In the genomic region with DNA sequence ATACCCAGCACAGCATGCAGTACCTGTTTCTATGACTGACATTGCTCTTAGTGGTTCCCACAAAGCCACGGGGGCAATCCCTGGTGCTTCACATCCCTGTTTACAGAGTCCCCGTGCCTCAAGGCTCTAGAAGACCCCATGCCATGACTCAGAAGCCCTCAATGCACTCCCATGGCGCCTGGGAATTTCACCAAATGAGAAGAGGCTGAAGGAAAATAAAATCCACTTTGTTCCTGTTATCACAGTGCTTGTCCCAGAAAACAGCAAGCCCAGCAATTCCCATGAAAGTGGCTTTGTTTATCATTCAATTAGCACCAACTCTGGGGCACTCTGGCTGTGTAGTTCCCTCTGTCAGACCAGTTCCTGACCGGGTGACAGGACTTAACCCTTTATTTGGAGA, we compare ENCODE assay signal across 29 cellular contexts.
DNase-seq lines count a peak whose midpoint lies in the region; ATAC-seq, FAIRE-seq and TF ChIP-seq lines count a peak whose summit lies in the region.
"Had no signal": no experiment of that assay in that cellular context is flagged by ENCODE, and none has a peak within 500 bp of the region (broad histone marks: within the 10 kb centered on the region; RNA-seq: fewer than 3 reads in every experiment).

No MANE protein-coding gene starts in this region.

- H3K36me3 Mint-ChIP-seq in glutamatergic neuron (ENCODE audit: unreplicated experiment), result peaks cover 5% of the 10 kb centered on the region
- H3K36me3 Mint-ChIP-seq: activated CD8-positive, alpha-beta memory T cell treated with anti-CD3 and anti-CD28 coated beads, Interleukin-2, amount 10 ng/mL, durations not matched to agents 7 days and 5 days; activated naive CD4-positive, alpha-beta T cell treated with anti-CD3 and anti-CD28 coated beads, Interleukin-2, amount 10 ng/mL, durations not matched to agents 7 days and 5 days; natural killer cell treated with Interleukin-12 subunit alpha and Interleukin-12 subunit beta and Interleukin-15 and Interleukin-18, amount 100 ng/mL, for 72 hours had no signal

- no peak overlapping the region for H3K27ac Mint-ChIP-seq in glutamatergic neuron (ENCODE audit: unreplicated experiment)
- H3K27ac Mint-ChIP-seq: activated CD4-positive, alpha-beta T cell treated with anti-CD3 and anti-CD28 coated beads, Interleukin-2, amount 10 ng/mL, durations not matched to agents 7 days and 5 days; activated CD8-positive, alpha-beta memory T cell treated with anti-CD3 and anti-CD28 coated beads, Interleukin-2, amount 10 ng/mL, durations not matched to agents 7 days and 5 days; activated naive CD4-positive, alpha-beta T cell treated with anti-CD3 and anti-CD28 coated beads, Interleukin-2, amount 10 ng/mL, durations not matched to agents 7 days and 5 days; B cell; natural killer cell treated with Interleukin-12 subunit alpha and Interleukin-12 subunit beta and Interleukin-15 and Interleukin-18, amount 100 ng/mL, for 72 hours had no signal

- H3K4me1 Mint-ChIP-seq in glutamatergic neuron (ENCODE audit: low read depth, unreplicated experiment), result peaks cover 7% of the 10 kb centered on the region
- H3K4me1 Mint-ChIP-seq: activated naive CD4-positive, alpha-beta T cell treated with anti-CD3 and anti-CD28 coated beads, Interleukin-2, amount 10 ng/mL, durations not matched to agents 7 days and 5 days; B cell; central memory CD8-positive, alpha-beta T cell had no signal

- H3K27me3 ChIP-seq in body of pancreas (no peaks in the 10 kb centered on the region), HepG2 (ENCODE audit: control insufficient read depth in 1 of 2, insufficient read depth in 2 of 2, low read length in 2 of 2) (no peaks in the 10 kb centered on the region), spleen (replicated peaks in 1 of 7) (no peaks in the 10 kb centered on the region)
- H3K27me3 ChIP-seq: ovary, upper lobe of right lung had no signal

- H3K9me3 ChIP-seq in body of pancreas (no peaks in the 10 kb centered on the region), HepG2 (ENCODE audit: low read length) (no peaks in the 10 kb centered on the region), spleen (peaks cover 0 to 17% (median 2%) of the 10 kb centered on the region in 8 donors)
- H3K9me3 ChIP-seq: ovary, upper lobe of right lung had no signal

- H3K36me3 ChIP-seq in body of pancreas (replicated peaks in 1 of 2; ENCODE audit: insufficient read depth in 1 of 2, low read depth in 2 of 2) (peaks cover 0 to 9% of the 10 kb centered on the region in 2 donors), HepG2 (replicated peaks in 1 of 2; ENCODE audit: control insufficient read depth in 1 of 2, insufficient read depth in 2 of 2, low read length in 2 of 2) (peaks cover 22 to 75% of the 10 kb centered on the region in 2 experiments), spleen (peaks cover 0 to 67% (median 7%) of the 10 kb centered on the region in 6 donors)
- H3K36me3 ChIP-seq: ovary, WERI-Rb-1 had no signal

- in situ Hi-C loops in HepG2 (cut with HindIII; ENCODE audit: extremely low pct_ligation_motif_present, low pct_unique_long_range_greater_than_20kb), result no loop called here

- TF ChIP-seq POLR2A in body of pancreas (IDR thresholded peaks at IDR 0.05) (no peak), HepG2 (IDR thresholded peaks at IDR 0.05; ENCODE audit: insufficient read depth in 1 of 2, low read depth in 2 of 2, low read length in 2 of 2) (no peak), spleen (IDR thresholded peaks at IDR 0.05) (no peak)

- FAIRE-seq in HepG2 (lab: Jason Lieb, UNC), result no peak
- FAIRE-seq: astrocyte had no signal

- DNase-seq in NCI-H748 (lab: John Stamatoyannopoulos, UW; ENCODE audit: unreplicated experiment), result peak; percentile 15
- no peak for DNase-seq in NCI-H748 treated with DMSO at 0.1 percent for 48 hours (lab: John Stamatoyannopoulos, UW)
- DNase-seq in body of pancreas, result peak in 1 of 4 donors; percentile 12
- DNase-seq in HepG2 (ENCODE audit: low spot score), result no peak
- no peak for DNase-seq in spleen
- DNase-seq in glutamatergic neuron, result no peak
- DNase-seq: 8988T; activated CD4-positive, alpha-beta T cell treated with anti-CD3 and anti-CD28 coated beads, Interleukin-2, amount 10 ng/mL, durations not matched to agents 7 days and 5 days; activated CD8-positive, alpha-beta memory T cell treated with anti-CD3 and anti-CD28 coated beads, Interleukin-2, amount 10 ng/mL, durations not matched to agents 7 days and 5 days; activated naive CD4-positive, alpha-beta T cell treated with anti-CD3 and anti-CD28 coated beads, Interleukin-2, amount 10 ng/mL, durations not matched to agents 7 days and 5 days; DMS79; GM23248; KG1; MM.1S; NCI-H1417 treated with DMSO at 0.1 percent for 48 hours; NCI-H2107; NCI-H510A; ovary; stimulated activated CD8-positive, alpha-beta memory T cell treated with anti-CD3 and anti-CD28 coated beads, Interleukin-4, amount 100 ng/mL, for 48 hours; T-helper 9 cell; upper lobe of right lung; WERI-Rb-1 had no signal

- no peak overlapping the region for H3K9ac ChIP-seq in HepG2 (ENCODE audit: insufficient read depth, low read depth, low read length)
- H3K9ac ChIP-seq: GM23248 had no signal

- H3K4me1 ChIP-seq in body of pancreas (peaks cover 27% of the 10 kb centered on the region), HepG2 (ENCODE audit: insufficient read depth, low read length) (no peaks in the 10 kb centered on the region), spleen (peaks cover 0 to 39% (median 16%) of the 10 kb centered on the region in 6 donors)

- no peak for TF ChIP-seq CTCF in body of pancreas (IDR thresholded peaks at IDR 0.05)
- no peak for TF ChIP-seq CTCF in HepG2 (CRISPR knock-in tag; IDR thresholded peaks at IDR 0.05)
- no peak for TF ChIP-seq CTCF in spleen (IDR thresholded peaks at IDR 0.05 in 8 of 11, conservative IDR thresholded peaks at IDR 0.05 in 3 of 11)
- no peak for TF ChIP-seq CTCF in glutamatergic neuron (IDR thresholded peaks at IDR 0.05; ENCODE audit: partially characterized antibody, unreplicated experiment)

- H3K4me2 ChIP-seq in HepG2 (ENCODE audit: low read depth, low read length), result no peak overlapping the region

- H3K27ac ChIP-seq in body of pancreas (peak overlapping the region in 2 of 4 donors; percentile 19 to 58), HepG2 (ENCODE audit: extremely low read length, insufficient read depth, low read length) (no peak overlapping the region), spleen (peak overlapping the region in 5 of 8 donors; percentile 53 to 74 (median 59))
- H3K27ac ChIP-seq: epithelial cell of prostate, GM23248, ovary, upper lobe of right lung, WERI-Rb-1 had no signal

- no peak overlapping the region for H2AFZ ChIP-seq in HepG2 (ENCODE audit: low read length)
- H2AFZ ChIP-seq: GM23248 had no signal

- 39% methylated on average over 4 of the region's 4 CpGs for WGBS in body of pancreas, 2 donors
- WGBS in HepG2 (ENCODE audit: low lambda C conversion rate), result 88% methylated on average over 3 of the region's 4 CpGs
- 69 to 85% (median 74%) methylated on average over 4 of the region's 4 CpGs for WGBS in spleen, 5 donors

- TF ChIP-seq RAD21 in HepG2 (CRISPR knock-in tag; IDR thresholded peaks at IDR 0.05), result no peak

- H3K4me3 ChIP-seq in body of pancreas (no peak overlapping the region), HepG2 (replicated peaks in 1 of 3; ENCODE audit: insufficient read depth in 1 of 3, low read depth in 2 of 3, low read length in 3 of 3) (no peak overlapping the region), spleen (no peak overlapping the region)
- H3K4me3 ChIP-seq: GM23248, ovary, upper lobe of right lung had no signal

- no TSS peak for BruUV-seq in HepG2 (replicated peaks; lab: Mats Ljungman, UMichigan)

- POLR2A ChIA-PET in HepG2 (lab: Yijun Ruan, JAX), result no interaction called here

- H3K79me2 ChIP-seq in HepG2 (ENCODE audit: insufficient read depth, low read length), result no peaks in the 10 kb centered on the region

- TF ChIP-seq EP300 in HepG2 (IDR thresholded peaks at IDR 0.05; ENCODE audit: low read depth in 2 of 2, low read length in 2 of 2) (no peak), HepG2 (CRISPR knock-in tag; IDR thresholded peaks at IDR 0.05; ENCODE audit: borderline replicate concordance) (no peak)

- H3K4me3 Mint-ChIP-seq in glutamatergic neuron (ENCODE audit: unreplicated experiment), result no peak overlapping the region
- H3K4me3 Mint-ChIP-seq: activated CD4-positive, alpha-beta T cell treated with anti-CD3 and anti-CD28 coated beads, Interleukin-2, amount 10 ng/mL, durations not matched to agents 7 days and 5 days; activated CD8-positive, alpha-beta memory T cell treated with anti-CD3 and anti-CD28 coated beads, Interleukin-2, amount 10 ng/mL, durations not matched to agents 7 days and 5 days; activated naive CD4-positive, alpha-beta T cell treated with anti-CD3 and anti-CD28 coated beads, Interleukin-2, amount 10 ng/mL, durations not matched to agents 7 days and 5 days; B cell; central memory CD8-positive, alpha-beta T cell; natural killer cell treated with Interleukin-12 subunit alpha and Interleukin-12 subunit beta and Interleukin-15 and Interleukin-18, amount 100 ng/mL, for 72 hours had no signal

- ATAC-seq in body of pancreas (peak; percentile 45), HepG2 (no peak), HG02840 (IDR thresholded peaks at IDR 0.05; ENCODE audit: low FRiP score, unreplicated experiment) (no peak), HG02571 (IDR thresholded peaks at IDR 0.05; ENCODE audit: unreplicated experiment) (no peak)
- ATAC-seq: activated CD8-positive, alpha-beta memory T cell treated with anti-CD3 and anti-CD28 coated beads, Interleukin-2, amount 10 ng/mL, durations not matched to agents 7 days and 5 days; natural killer cell treated with Interleukin-12 subunit alpha and Interleukin-12 subunit beta and Interleukin-15 and Interleukin-18, amount 100 ng/mL, for 72 hours had no signal

- CTCF ChIA-PET in HepG2 (lab: Yijun Ruan, JAX; ENCODE audit: low intra/inter-chr PET ratio, low total read pairs), result no interaction called here

- H3K27me3 Mint-ChIP-seq in glutamatergic neuron (ENCODE audit: unreplicated experiment), result no peaks in the 10 kb centered on the region
- H3K27me3 Mint-ChIP-seq: activated CD8-positive, alpha-beta memory T cell treated with anti-CD3 and anti-CD28 coated beads, Interleukin-2, amount 10 ng/mL, durations not matched to agents 7 days and 5 days; activated naive CD4-positive, alpha-beta T cell treated with anti-CD3 and anti-CD28 coated beads, Interleukin-2, amount 10 ng/mL, durations not matched to agents 7 days and 5 days; B cell had no signal

- peaks cover 6% of the 10 kb centered on the region for H3K9me3 Mint-ChIP-seq in glutamatergic neuron (ENCODE audit: unreplicated experiment)

- intact Hi-C loops in body of pancreas (cut with DNase I) (no loop called here), HepG2 (cut with micrococcal nuclease; ENCODE audit: unreplicated experiment) (no loop called here), spleen (cut with DNase I; ENCODE audit: low total_unique reads) (no loop called here)

- 0 out of 2 replicates have a peak, but pooled peaks cover 10% of the 10 kb centered on the region for H4K20me1 ChIP-seq in HepG2 (ENCODE audit: insufficient read depth, low read length)

TF ChIP-seq in HepG2, 621 proteins besides CTCF, POLR2A, EP300 and RAD21 (continues in another document):
- TF ChIP-seq ZNF644 (CRISPR knock-in tag; IDR thresholded peaks at IDR 0.05; ENCODE audit: low read depth) (no peak), MAFK (conservative IDR thresholded peaks at IDR 0.05 in 1 of 2, IDR thresholded peaks at IDR 0.05 in 1 of 2; ENCODE audit: low read length in 2 of 2) (0 out of 4 replicates have a peak, but pooled peaks of 1 of the 2 experiments have one; percentile 7)
